In the genomic region with DNA sequence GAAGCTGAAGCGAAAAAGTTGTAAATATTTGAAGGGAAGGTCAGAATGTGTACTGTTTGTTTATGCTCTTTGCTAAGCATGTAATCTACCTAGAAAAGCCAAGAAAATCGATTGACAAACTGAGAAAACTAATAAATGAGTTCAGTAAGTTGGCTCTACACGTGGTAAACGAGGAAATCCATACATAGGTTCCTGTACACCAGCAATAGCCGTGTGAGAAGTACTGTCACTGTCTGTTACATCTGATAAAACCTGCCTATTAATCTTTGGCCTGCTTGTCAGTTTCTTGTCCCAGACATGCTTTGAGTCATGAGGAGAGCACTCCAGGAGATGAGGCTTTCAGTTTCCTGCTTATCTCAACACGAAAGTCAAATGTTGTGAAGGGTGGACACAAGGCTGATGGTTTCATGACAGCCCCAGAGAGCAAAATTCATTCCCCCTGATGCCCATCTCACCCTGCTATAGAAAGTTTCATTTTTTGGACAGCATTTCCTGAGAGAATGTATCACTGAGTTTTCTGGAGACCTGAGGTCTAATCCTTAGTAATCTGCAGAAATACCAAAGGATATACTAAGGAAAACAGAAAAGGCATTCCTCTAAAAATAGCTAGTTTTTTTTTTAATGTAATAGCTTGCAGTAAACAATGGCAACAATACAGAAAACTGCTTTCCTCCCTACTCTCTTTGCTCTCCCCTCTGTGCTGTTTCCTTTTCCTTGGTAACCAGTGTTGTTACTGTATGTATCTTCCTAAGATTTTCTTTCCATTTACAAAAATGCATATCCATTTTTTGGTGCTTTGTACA, we compare ENCODE assay signal across 1 cellular context.
TF ChIP-seq lines count a peak whose summit lies in the region.

No MANE protein-coding gene starts in this region.

TF ChIP-seq in H1, 55 proteins besides CTCF, POLR2A, EP300 and RAD21:
- no peak for TF ChIP-seq CHD2 (IDR thresholded peaks at IDR 0.05; ENCODE audit: low read length)
- no peak for TF ChIP-seq SRF (IDR thresholded peaks at IDR 0.05; ENCODE audit: low read depth, low read length)
- TF ChIP-seq NANOG (IDR thresholded peaks at IDR 0.05; ENCODE audit: insufficient read depth, low read depth, low read length, poor library complexity, severe bottlenecking) = no peak
- TF ChIP-seq, protein P1, sequence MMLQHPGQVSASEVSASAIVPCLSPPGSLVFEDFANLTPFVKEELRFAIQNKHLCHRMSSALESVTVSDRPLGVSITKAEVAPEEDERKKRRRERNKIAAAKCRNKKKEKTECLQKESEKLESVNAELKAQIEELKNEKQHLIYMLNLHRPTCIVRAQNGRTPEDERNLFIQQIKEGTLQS (IDR thresholded peaks at IDR 0.05; ENCODE audit: insufficient read depth, low read depth, low read length) = no peak
- no peak for TF ChIP-seq BACH1 (IDR thresholded peaks at IDR 0.05; ENCODE audit: low read length)
- TF ChIP-seq, protein P2, sequence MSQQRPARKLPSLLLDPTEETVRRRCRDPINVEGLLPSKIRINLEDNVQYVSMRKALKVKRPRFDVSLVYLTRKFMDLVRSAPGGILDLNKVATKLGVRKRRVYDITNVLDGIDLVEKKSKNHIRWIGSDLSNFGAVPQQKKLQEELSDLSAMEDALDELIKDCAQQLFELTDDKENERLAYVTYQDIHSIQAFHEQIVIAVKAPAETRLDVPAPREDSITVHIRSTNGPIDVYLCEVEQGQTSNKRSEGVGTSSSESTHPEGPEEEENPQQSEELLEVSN (IDR thresholded peaks at IDR 0.05) = no peak
- TF ChIP-seq, protein P3, sequence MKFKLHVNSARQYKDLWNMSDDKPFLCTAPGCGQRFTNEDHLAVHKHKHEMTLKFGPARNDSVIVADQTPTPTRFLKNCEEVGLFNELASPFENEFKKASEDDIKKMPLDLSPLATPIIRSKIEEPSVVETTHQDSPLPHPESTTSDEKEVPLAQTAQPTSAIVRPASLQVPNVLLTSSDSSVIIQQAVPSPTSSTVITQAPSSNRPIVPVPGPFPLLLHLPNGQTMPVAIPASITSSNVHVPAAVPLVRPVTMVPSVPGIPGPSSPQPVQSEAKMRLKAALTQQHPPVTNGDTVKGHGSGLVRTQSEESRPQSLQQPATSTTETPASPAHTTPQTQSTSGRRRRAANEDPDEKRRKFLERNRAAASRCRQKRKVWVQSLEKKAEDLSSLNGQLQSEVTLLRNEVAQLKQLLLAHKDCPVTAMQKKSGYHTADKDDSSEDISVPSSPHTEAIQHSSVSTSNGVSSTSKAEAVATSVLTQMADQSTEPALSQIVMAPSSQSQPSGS (IDR thresholded peaks at IDR 0.05; ENCODE audit: low read length) = no peak
- no peak for TF ChIP-seq RBBP5 (IDR thresholded peaks at IDR 0.05; ENCODE audit: borderline replicate concordance, low read depth, low read length)
- TF ChIP-seq SP4 (IDR thresholded peaks at IDR 0.05; ENCODE audit: low read length) = no peak
- no peak for TF ChIP-seq TAF7 (optimal IDR thresholded peaks at IDR 0.05; ENCODE audit: borderline replicate concordance, low read depth, low read length)
- no peak for TF ChIP-seq KDM1A (IDR thresholded peaks at IDR 0.05; ENCODE audit: borderline replicate concordance, low read length)
- no peak for TF ChIP-seq SIRT6 (IDR thresholded peaks at IDR 0.05; ENCODE audit: low read length)
